4 cellular contexts compared by ENCODE assay signal in the genomic region with DNA sequence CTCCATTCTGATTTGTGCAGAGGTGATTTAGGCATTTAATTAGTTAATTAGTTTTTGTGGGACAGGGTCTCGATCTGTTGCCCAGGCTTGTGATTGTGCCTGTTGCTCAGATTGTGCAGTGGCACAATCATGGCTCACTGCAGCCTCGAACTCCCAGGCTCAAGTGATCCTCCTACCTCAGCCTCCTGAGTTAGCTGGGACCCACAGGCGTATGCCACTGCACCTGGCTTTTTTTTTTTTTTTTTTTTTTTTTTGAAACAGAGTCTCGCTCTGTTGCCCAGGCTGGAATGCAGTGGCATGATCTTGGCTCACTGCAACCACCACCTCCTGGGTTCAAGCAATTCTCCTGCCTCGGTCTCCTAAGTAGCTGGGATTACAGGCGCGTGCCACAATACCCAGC. TPM values are rescaled to one million over a fixed set of nuclear protein-coding genes. Genes with fewer than 3 reads are reported as not detected.
"Had no signal": no experiment of that assay in that cellular context is flagged by ENCODE, and none has a peak within 500 bp of the region (broad histone marks: within the 10 kb centered on the region; RNA-seq: fewer than 3 reads in every experiment).

No MANE protein-coding gene starts in this region.

RNA-seq across cellular contexts. Expression of a gene that starts 9.2 kb away (rescaled TPM):
- total RNA-seq: glomerular endothelial cell, myocyte, osteocyte, smooth muscle cell had no signal
- polyA plus RNA-seq: smooth muscle cell had no signal
